ENCODE assay signal across 24 cellular contexts in the genomic region with DNA sequence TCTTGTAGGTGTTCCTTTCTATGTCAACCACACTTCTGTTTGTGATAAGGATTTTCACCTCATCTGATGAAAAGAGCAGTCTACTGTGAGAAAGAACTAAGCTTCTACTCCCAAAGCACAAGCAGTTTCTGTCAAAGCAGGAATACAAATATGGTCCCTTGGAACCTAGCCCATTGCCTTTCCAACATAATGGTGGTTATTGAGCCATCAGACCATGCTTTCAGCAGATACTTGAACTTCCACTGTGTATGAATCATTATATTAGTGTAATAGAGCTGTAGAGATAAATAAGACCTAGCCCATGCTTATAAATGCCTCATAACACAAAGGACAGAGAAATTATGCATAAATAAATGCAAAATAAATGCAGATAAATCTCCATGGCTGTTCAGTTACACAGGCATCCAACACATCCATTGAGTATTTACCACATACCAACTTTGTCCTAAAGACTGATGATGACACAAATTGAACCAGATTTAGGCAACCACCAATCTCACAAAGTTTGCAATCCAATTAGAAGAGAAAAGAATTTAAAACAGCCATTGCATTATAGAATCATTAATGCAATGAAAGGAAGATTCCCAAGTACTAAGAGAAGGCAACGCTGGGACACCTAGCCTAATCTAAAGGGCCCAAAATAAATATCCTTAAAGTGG.
A peak's percentile ranks its signal among the peaks of the same experiment; 100 is the strongest.
DNase-seq lines count a peak whose midpoint lies in the region; ATAC-seq and TF ChIP-seq lines count a peak whose summit lies in the region.
"Had no signal": no experiment of that assay in that cellular context is flagged by ENCODE, and none has a peak within 500 bp of the region (broad histone marks: within the 10 kb centered on the region; RNA-seq: fewer than 3 reads in every experiment).

No MANE protein-coding gene starts in this region.

- H3K9me2 ChIP-seq in GM23248 (ENCODE audit: insufficient read depth), result no peaks in the 10 kb centered on the region
- no peaks in the 10 kb centered on the region for H3K9me2 ChIP-seq in SK-N-SH

- H3K36me3 ChIP-seq in GM23248 (ENCODE audit: low read depth) (no peaks in the 10 kb centered on the region), SK-N-SH (replicated peaks in 1 of 2; ENCODE audit: control insufficient read depth in 1 of 2, insufficient read depth in 2 of 2, low read length in 1 of 2) (no peaks in the 10 kb centered on the region)
- H3K36me3 ChIP-seq: adrenal gland, breast epithelium, heart right ventricle, ovary, upper lobe of left lung had no signal

- DNase-seq in AG10803 (ENCODE audit: low read depth) (peak; percentile 78), GM23248 (peak; percentile 2), SK-N-SH (no peak), globus pallidus (ENCODE audit: low spot score) (peak; percentile 75), NCI-H774 (lab: John Stamatoyannopoulos, UW) (no peak), posterior vena cava (ENCODE audit: low spot score) (no peak), NCI-H187 treated with DMSO at 0.1 percent for 48 hours (lab: John Stamatoyannopoulos, UW) (no peak)
- DNase-seq: activated B cell treated with CpG ODN at 0.5 μM for 24 hours; activated CD8-positive, alpha-beta T cell treated with anti-CD3 and anti-CD28 coated beads for 36 hours; adrenal gland; heart right ventricle; left colon; NCI-H187; NCI-H526; ovary; T1000; upper lobe of left lung had no signal

- WGBS in GM23248 (ENCODE audit: low coverage in 1 of 2, low lambda C conversion rate in 2 of 2, missing lambda C conversion rate in 2 of 2), 2 experiments, result 39% methylated on average over 1 of the region's 1 CpG
- 39% methylated on average over 1 of the region's 1 CpG for WGBS in SK-N-SH (ENCODE audit: low lambda C conversion rate)

- H3K27ac ChIP-seq in GM23248 (no peak overlapping the region), SK-N-SH (ENCODE audit: low read depth in 2 of 2, low read length in 1 of 2) (peak overlapping the region in 1 of 2 experiments; percentile 68; a peak in 2 of 4 replicates)
- H3K27ac ChIP-seq: A549, adrenal gland, breast epithelium, heart right ventricle, ovary, upper lobe of left lung had no signal

- no peaks in the 10 kb centered on the region for H3K79me2 ChIP-seq in GM23248 (ENCODE audit: insufficient read depth)
- H3K79me2 ChIP-seq in SK-N-SH (ENCODE audit: insufficient read depth), result no peaks in the 10 kb centered on the region

- POLR2A ChIA-PET in SK-N-SH (lab: Yijun Ruan, JAX), result no interaction called here

- TF ChIP-seq CTCF in AG10803 (conservative IDR thresholded peaks at IDR 0.05; ENCODE audit: low read length), result no peak
- TF ChIP-seq CTCF in SK-N-SH (IDR thresholded peaks at IDR 0.05), result no peak

- H3K4me3 ChIP-seq in AG10803 (ENCODE audit: low read length) (no peak overlapping the region), GM23248 (no peak overlapping the region), SK-N-SH (ENCODE audit: low read depth in 2 of 2, low read length in 1 of 2) (no peak overlapping the region)
- H3K4me3 ChIP-seq: A549, adrenal gland, breast epithelium, heart right ventricle, K562, ovary, upper lobe of left lung had no signal

- H3K4me2 ChIP-seq in GM23248 (ENCODE audit: unreplicated experiment), result no peak overlapping the region
- H3K4me2 ChIP-seq in SK-N-SH, result peak overlapping the region; percentile 0; the same call in 1 of the 2 replicates
- H3K4me2 ChIP-seq: A549 had no signal

- H3K4me1 ChIP-seq in GM23248 (ENCODE audit: insufficient read depth) (no peaks in the 10 kb centered on the region), SK-N-SH (ENCODE audit: control insufficient read depth in 1 of 2, insufficient read depth in 2 of 2, low read depth in 1 of 2, low read length in 1 of 2) (peaks cover 0 to 25% of the 10 kb centered on the region in 2 experiments; a peak in 2 of 4 replicates)
- H3K4me1 ChIP-seq: A549, adrenal gland, breast epithelium, heart right ventricle, upper lobe of left lung had no signal

- H4K20me1 ChIP-seq in GM23248 (ENCODE audit: insufficient read depth), result no peaks in the 10 kb centered on the region
- H4K20me1 ChIP-seq in SK-N-SH (ENCODE audit: insufficient read depth), result no peaks in the 10 kb centered on the region

- intact Hi-C loops in posterior vena cava (cut with DNase I), result no loop called here

- H3K27me3 ChIP-seq in GM23248 (replicated peaks; ENCODE audit: insufficient read depth) (no peaks in the 10 kb centered on the region), SK-N-SH (ENCODE audit: insufficient read depth) (no peaks in the 10 kb centered on the region)
- H3K27me3 ChIP-seq: adrenal gland, breast epithelium, heart right ventricle, ovary, upper lobe of left lung had no signal

- no peak overlapping the region for H2AFZ ChIP-seq in GM23248
- no peak overlapping the region for H2AFZ ChIP-seq in SK-N-SH (ENCODE audit: low read depth)

- CTCF ChIA-PET in SK-N-SH (lab: Yijun Ruan, JAX), result interaction anchor here (1.0 kb wide), 1 partner anchor 10 kb away, joined by 3 read pairs; no protein-coding TSS in a partner anchor

- no peak for TF ChIP-seq POLR2A in GM18505 (IDR thresholded peaks at IDR 0.05; ENCODE audit: borderline replicate concordance, extremely low read depth, insufficient read depth, insufficient read length)

- TF ChIP-seq EP300 in SK-N-SH (IDR thresholded peaks at IDR 0.05; ENCODE audit: borderline replicate concordance in 1 of 2, low read depth in 1 of 2, low read length in 1 of 2), result peak in 1 of 2 experiments; percentile 34; a peak in 1 of 4 replicates

- TF ChIP-seq RAD21 in SK-N-SH (IDR thresholded peaks at IDR 0.05; ENCODE audit: low read length), result no peak

- in situ Hi-C loops in GM23248 (cut with MboI), result no loop called here

- no peaks in the 10 kb centered on the region for H3F3A ChIP-seq in GM23248 (ENCODE audit: insufficient read depth)
- peaks cover 28% of the 10 kb centered on the region for H3F3A ChIP-seq in SK-N-SH (replicated peaks; ENCODE audit: insufficient read depth)

- no peak for ATAC-seq in GM18505 (IDR thresholded peaks at IDR 0.05; ENCODE audit: unreplicated experiment)
- ATAC-seq: A549; activated CD8-positive, alpha-beta T cell treated with anti-CD3 and anti-CD28 coated beads for 36 hours; HCT116; heart right ventricle; K562; left colon; natural killer cell treated with Interleukin-12 subunit alpha and Interleukin-12 subunit beta and Interleukin-15 and Interleukin-18, amount 100 ng/mL, for 72 hours; sciatic nerve had no signal

- H3K9ac ChIP-seq in GM23248, result no peak overlapping the region
- H3K9ac ChIP-seq in SK-N-SH, result no peak overlapping the region

- H3K9me3 ChIP-seq in GM23248 (ENCODE audit: low read depth) (no peaks in the 10 kb centered on the region), SK-N-SH (no peaks in the 10 kb centered on the region)
- H3K9me3 ChIP-seq: A549, adrenal gland, breast epithelium, ovary, upper lobe of left lung had no signal

TF ChIP-seq in SK-N-SH, 30 proteins besides CTCF, POLR2A, EP300 and RAD21 (continues in another document):
- TF ChIP-seq FOXJ3 (CRISPR knock-in tag; IDR thresholded peaks at IDR 0.05), result no peak
- TF ChIP-seq SIN3A (IDR thresholded peaks at IDR 0.05; ENCODE audit: borderline replicate concordance, low read depth, low read length), result no peak
- no peak for TF ChIP-seq YY1 (IDR thresholded peaks at IDR 0.05; ENCODE audit: low read depth)
- TF ChIP-seq, protein P1, sequence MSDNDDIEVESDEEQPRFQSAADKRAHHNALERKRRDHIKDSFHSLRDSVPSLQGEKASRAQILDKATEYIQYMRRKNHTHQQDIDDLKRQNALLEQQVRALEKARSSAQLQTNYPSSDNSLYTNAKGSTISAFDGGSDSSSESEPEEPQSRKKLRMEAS (IDR thresholded peaks at IDR 0.05; ENCODE audit: low read depth), result 0 out of 2 replicates have a peak, but pooled peaks have one; percentile 26
- TF ChIP-seq CHD2 (IDR thresholded peaks at IDR 0.05; ENCODE audit: low read length, partially characterized antibody), result no peak
- no peak for TF ChIP-seq GATA2 (CRISPR knock-in tag; IDR thresholded peaks at IDR 0.05)
- peak; percentile 74 for TF ChIP-seq TCF12 (IDR thresholded peaks at IDR 0.05)
- TF ChIP-seq, protein P2, sequence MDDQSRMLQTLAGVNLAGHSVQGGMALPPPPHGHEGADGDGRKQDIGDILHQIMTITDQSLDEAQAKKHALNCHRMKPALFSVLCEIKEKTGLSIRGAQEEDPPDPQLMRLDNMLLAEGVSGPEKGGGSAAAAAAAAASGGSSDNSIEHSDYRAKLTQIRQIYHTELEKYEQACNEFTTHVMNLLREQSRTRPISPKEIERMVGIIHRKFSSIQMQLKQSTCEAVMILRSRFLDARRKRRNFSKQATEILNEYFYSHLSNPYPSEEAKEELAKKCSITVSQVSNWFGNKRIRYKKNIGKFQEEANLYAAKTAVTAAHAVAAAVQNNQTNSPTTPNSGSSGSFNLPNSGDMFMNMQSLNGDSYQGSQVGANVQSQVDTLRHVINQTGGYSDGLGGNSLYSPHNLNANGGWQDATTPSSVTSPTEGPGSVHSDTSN (IDR thresholded peaks at IDR 0.05), result peak; percentile 70
- no peak for TF ChIP-seq MXI1 (IDR thresholded peaks at IDR 0.05; ENCODE audit: low read depth, low read length)
- TF ChIP-seq NFIC (IDR thresholded peaks at IDR 0.05; ENCODE audit: borderline replicate concordance), result peak; percentile 64
- TF ChIP-seq, protein P3, sequence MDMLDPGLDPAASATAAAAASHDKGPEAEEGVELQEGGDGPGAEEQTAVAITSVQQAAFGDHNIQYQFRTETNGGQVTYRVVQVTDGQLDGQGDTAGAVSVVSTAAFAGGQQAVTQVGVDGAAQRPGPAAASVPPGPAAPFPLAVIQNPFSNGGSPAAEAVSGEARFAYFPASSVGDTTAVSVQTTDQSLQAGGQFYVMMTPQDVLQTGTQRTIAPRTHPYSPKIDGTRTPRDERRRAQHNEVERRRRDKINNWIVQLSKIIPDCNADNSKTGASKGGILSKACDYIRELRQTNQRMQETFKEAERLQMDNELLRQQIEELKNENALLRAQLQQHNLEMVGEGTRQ (IDR thresholded peaks at IDR 0.05; ENCODE audit: borderline replicate concordance, low read depth, low read length), result no peak
- TF ChIP-seq RXRA (IDR thresholded peaks at IDR 0.05; ENCODE audit: borderline replicate concordance, low read depth), result no peak
- TF ChIP-seq, protein P4, sequence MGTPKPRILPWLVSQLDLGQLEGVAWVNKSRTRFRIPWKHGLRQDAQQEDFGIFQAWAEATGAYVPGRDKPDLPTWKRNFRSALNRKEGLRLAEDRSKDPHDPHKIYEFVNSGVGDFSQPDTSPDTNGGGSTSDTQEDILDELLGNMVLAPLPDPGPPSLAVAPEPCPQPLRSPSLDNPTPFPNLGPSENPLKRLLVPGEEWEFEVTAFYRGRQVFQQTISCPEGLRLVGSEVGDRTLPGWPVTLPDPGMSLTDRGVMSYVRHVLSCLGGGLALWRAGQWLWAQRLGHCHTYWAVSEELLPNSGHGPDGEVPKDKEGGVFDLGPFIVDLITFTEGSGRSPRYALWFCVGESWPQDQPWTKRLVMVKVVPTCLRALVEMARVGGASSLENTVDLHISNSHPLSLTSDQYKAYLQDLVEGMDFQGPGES (IDR thresholded peaks at IDR 0.05; ENCODE audit: low read depth, low read length), result no peak
- TF ChIP-seq TAF1 (IDR thresholded peaks at IDR 0.05; ENCODE audit: borderline replicate concordance, low read depth, low read length), result no peak
- TF ChIP-seq RFX5 (IDR thresholded peaks at IDR 0.05; ENCODE audit: low read length), result no peak
- TF ChIP-seq TEAD4 (IDR thresholded peaks at IDR 0.05; ENCODE audit: borderline replicate concordance, insufficient read depth), result no peak

Comparison
In these comparisons a context has a peak if more than half of its experiments do, and no peak if none do; other contexts are left out.
1. DNase-seq: peak in AG10803 (single experiment), GM23248 (single experiment) and globus pallidus (single experiment); none in SK-N-SH (single experiment), NCI-H774 (single experiment), posterior vena cava (single experiment) and NCI-H187 treated with DMSO at 0.1 percent for 48 hours (single experiment).